9 cellular contexts compared by ENCODE assay signal in genomic region chr2:119431155-119431975, GRCh38. TPM values are rescaled to one million over a fixed set of nuclear protein-coding genes. Genes with fewer than 3 reads are reported as not detected.
DNase-seq lines count a peak whose midpoint lies in the region; ATAC-seq and TF ChIP-seq lines count a peak whose summit lies in the region.
"Had no signal": no experiment of that assay in that cellular context is flagged by ENCODE, and none has a peak within 500 bp of the region (broad histone marks: within the 10 kb centered on the region; RNA-seq: fewer than 3 reads in every experiment).

A gene with protein sequence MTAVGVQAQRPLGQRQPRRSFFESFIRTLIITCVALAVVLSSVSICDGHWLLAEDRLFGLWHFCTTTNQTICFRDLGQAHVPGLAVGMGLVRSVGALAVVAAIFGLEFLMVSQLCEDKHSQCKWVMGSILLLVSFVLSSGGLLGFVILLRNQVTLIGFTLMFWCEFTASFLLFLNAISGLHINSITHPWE (plus strand): TSS chr2:119431854. CDS start chr2:119431904, 50 bp downstream.

- intact Hi-C loops in lower lobe of right lung (cut with DNase I) = no loop called here

- peaks cover 9% of the 10 kb centered on the region for H3K27me3 ChIP-seq in NT2/D1 (ENCODE audit: insufficient read depth, insufficient read length)
- H3K27me3 ChIP-seq in lower lobe of right lung (ENCODE audit: low read depth) = no peaks in the 10 kb centered on the region
- no peaks in the 10 kb centered on the region for H3K27me3 ChIP-seq in subcutaneous abdominal adipose tissue (ENCODE audit: control insufficient read depth in 5 of 5, insufficient read depth in 4 of 5, low read length in 5 of 5)

- peak within 1 kb of the TSS; percentile 51 for H3K4me3 ChIP-seq in NT2/D1 (ENCODE audit: insufficient read length, low read depth)
- peak within 1 kb of the TSS; percentile 77 for H3K4me3 ChIP-seq in lower lobe of right lung
- peak within 1 kb of the TSS; percentile 74 to 93 (median 88) for H3K4me3 ChIP-seq in subcutaneous abdominal adipose tissue (ENCODE audit: low read depth in 1 of 5, low read length in 5 of 5)

- H3K9me3 ChIP-seq in NT2/D1 (ENCODE audit: insufficient read depth, low read length) (no peaks in the 10 kb centered on the region), lower lobe of right lung (no peaks in the 10 kb centered on the region), subcutaneous abdominal adipose tissue (ENCODE audit: control insufficient read depth in 5 of 5, low read length in 5 of 5) (no peaks in the 10 kb centered on the region)

- H3K27ac ChIP-seq in lower lobe of right lung = peak within 1 kb of the TSS; percentile 83
- H3K27ac ChIP-seq in subcutaneous abdominal adipose tissue (ENCODE audit: low read depth, low read length) = peak within 1 kb of the TSS; percentile 92
- H3K27ac ChIP-seq: 22Rv1 had no signal

- peak; percentile 66 for ATAC-seq in GM19351 (IDR thresholded peaks at IDR 0.05; ENCODE audit: unreplicated experiment)
- peak; percentile 63 for ATAC-seq in HG03196 (IDR thresholded peaks at IDR 0.05; ENCODE audit: unreplicated experiment)
- ATAC-seq in lower lobe of right lung = peak; percentile 86

- no peak for TF ChIP-seq CTCF in lower lobe of right lung (IDR thresholded peaks at IDR 0.05)

- H3K36me3 ChIP-seq in NT2/D1 (ENCODE audit: insufficient read depth, insufficient read length, low read length) = no peaks in the 10 kb centered on the region
- H3K36me3 ChIP-seq in lower lobe of right lung = no peaks in the 10 kb centered on the region
- peaks cover 0 to 6% (median 2%) of the 10 kb centered on the region in 5 donors for H3K36me3 ChIP-seq in subcutaneous abdominal adipose tissue (ENCODE audit: control insufficient read depth in 5 of 5, insufficient read depth in 5 of 5, low read length in 5 of 5)

- DNase-seq in DMS53 (lab: John Stamatoyannopoulos, UW) (peak; percentile 83), DMS53 treated with DMSO at 0.1 percent for 48 hours (lab: John Stamatoyannopoulos, UW; ENCODE audit: unreplicated experiment) (no peak), NT2/D1 (ENCODE audit: low read depth, low spot score) (peak; percentile 78), dermis blood vessel endothelial cell (peak; percentile 69), lower lobe of right lung (peak; percentile 77)

- H3K4me1 ChIP-seq in NT2/D1 (ENCODE audit: insufficient read depth, insufficient read length) (peaks cover 32% of the 10 kb centered on the region), lower lobe of right lung (peaks cover 90% of the 10 kb centered on the region), subcutaneous abdominal adipose tissue (ENCODE audit: control insufficient read depth in 5 of 5, insufficient read depth in 5 of 5, low read length in 5 of 5) (peaks cover 20 to 97% (median 95%) of the 10 kb centered on the region in 5 donors)

- H3K9ac ChIP-seq in NT2/D1 (ENCODE audit: insufficient read length, low read depth) (peak within 1 kb of the TSS; percentile 83), subcutaneous abdominal adipose tissue (ENCODE audit: low read length in 5 of 5) (peak within 1 kb of the TSS; percentile 74 to 88 (median 82))

RNA-seq across cellular contexts. Expression of the gene that starts here (rescaled TPM):
- 0.05 and 0.51 TPM in 2 replicates for total RNA-seq in dermis blood vessel endothelial cell
- total RNA-seq in lower lobe of right lung = 21.7 TPM

Comparison
In these comparisons a context has a peak if more than half of its experiments do, and no peak if none do; other contexts are left out.
1. RNA of the gene that starts here (total RNA-seq): 21.7 TPM in lower lobe of right lung (single experiment); 0.05 to 0.51 TPM in dermis blood vessel endothelial cell; every median in the first group is over 10 times any median in the second.
2. Peak in DNase-seq in dermis blood vessel endothelial cell; RNA of the gene not detected or under 1 TPM.
3. Peak in every context shown above with its lines, with median percentiles within 50 percentile points of each other: ATAC-seq and H3K4me3 ChIP-seq.